Comparison of ENCODE assay signal across 8 cellular contexts in the genomic region with DNA sequence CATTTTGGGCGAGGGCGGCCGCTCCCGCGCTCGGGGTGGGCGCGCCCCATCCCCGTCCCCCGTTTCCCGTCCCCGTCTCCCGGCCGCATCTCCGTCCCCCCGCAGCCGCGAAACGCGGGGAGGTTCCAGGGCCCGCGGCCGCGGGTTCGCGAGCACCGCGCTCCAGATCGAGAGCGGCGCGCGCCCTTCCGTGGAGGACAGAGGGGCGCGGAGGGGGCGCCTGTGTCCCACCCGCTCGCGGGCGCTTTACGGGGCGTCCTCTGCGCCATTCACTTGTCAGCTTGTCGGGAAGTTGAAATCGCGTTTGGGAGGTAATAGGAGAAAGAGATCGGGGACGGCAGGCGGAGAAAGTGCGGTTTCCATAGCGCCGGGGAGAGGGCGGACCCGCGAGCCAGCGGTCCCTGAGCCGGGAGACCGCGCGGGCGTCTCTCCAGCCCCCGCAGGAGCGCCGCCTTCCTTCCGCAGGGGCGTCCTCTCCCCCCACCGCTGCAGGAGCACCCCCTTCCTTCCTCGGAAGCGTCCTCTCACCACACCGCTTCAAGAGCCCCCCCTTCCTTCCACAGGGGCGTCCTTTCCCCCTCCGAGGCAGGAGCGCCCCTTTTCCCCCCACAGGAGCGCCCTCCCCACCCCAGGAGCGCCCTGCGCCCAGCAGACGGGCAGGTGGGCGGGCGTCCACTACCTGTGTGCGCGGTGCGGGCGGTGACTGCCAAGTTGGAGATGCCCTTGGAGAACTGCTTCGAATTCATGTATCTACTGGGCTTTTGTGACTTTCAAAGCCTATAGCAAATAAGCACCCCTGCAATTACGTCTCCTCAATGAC. TPM values are rescaled to one million over a fixed set of nuclear protein-coding genes. Genes with fewer than 3 reads are reported as not detected.
DNase-seq lines count a peak whose midpoint lies in the region; ATAC-seq, FAIRE-seq and TF ChIP-seq lines count a peak whose summit lies in the region.

No MANE protein-coding gene starts in this region.

- peaks cover 2% of the 10 kb centered on the region for H3K36me3 Mint-ChIP-seq in activated CD4-positive, alpha-beta T cell treated with anti-CD3 and anti-CD28 coated beads, Interleukin-2, amount 10 ng/mL, durations not matched to agents 7 days and 5 days (ENCODE audit: low read depth)

- no peaks in the 10 kb centered on the region for H3K27me3 ChIP-seq in HCT116 (ENCODE audit: insufficient read depth, low read length)
- peaks cover 27 to 54% of the 10 kb centered on the region in 2 experiments for H3K27me3 ChIP-seq in endothelial cell of umbilical vein (ENCODE audit: control insufficient read depth in 2 of 2, insufficient read depth in 2 of 2, low read length in 2 of 2)
- peaks cover 5 to 6% of the 10 kb centered on the region in 2 donors for H3K27me3 ChIP-seq in mucosa of rectum (ENCODE audit: control insufficient read depth in 2 of 2, insufficient read depth in 2 of 2, low read length in 2 of 2)

- RAD21 ChIA-PET in HCT116 (lab: Charles Lee; ENCODE audit: low non-redundant PET in 1 of 2, low total read pairs in 2 of 2, uncharacterized antibody in 2 of 2, unreplicated experiment in 2 of 2), result no interaction called here

- peaks cover 0 to 21% of the 10 kb centered on the region in 2 experiments; a peak in 3 of 4 replicates for H3K4me1 ChIP-seq in HCT116 (ENCODE audit: control insufficient read depth in 1 of 2, insufficient read depth in 2 of 2, low read length in 2 of 2)
- H3K4me1 ChIP-seq in endothelial cell of umbilical vein (ENCODE audit: control insufficient read depth, extremely low read depth, insufficient read depth, low read length), result peaks cover 3% of the 10 kb centered on the region
- peaks cover 2 to 5% of the 10 kb centered on the region in 2 donors for H3K4me1 ChIP-seq in mucosa of rectum (ENCODE audit: control insufficient read depth in 2 of 2, insufficient read depth in 2 of 2, low read length in 2 of 2)
- H3K4me1 ChIP-seq in urinary bladder (ENCODE audit: insufficient read depth), result no peaks in the 10 kb centered on the region

- no peaks in the 10 kb centered on the region for H3K9me3 Mint-ChIP-seq in activated CD4-positive, alpha-beta T cell treated with anti-CD3 and anti-CD28 coated beads, Interleukin-2, amount 10 ng/mL, durations not matched to agents 7 days and 5 days

- no peak for FAIRE-seq in endothelial cell of umbilical vein (lab: Jason Lieb, UNC)

- H2AFZ ChIP-seq in HCT116 (ENCODE audit: low read depth, low read length, poor library complexity, severe bottlenecking) (no peak overlapping the region), endothelial cell of umbilical vein (ENCODE audit: low read depth, low read length) (peak overlapping the region; percentile 73)

- H3K9ac ChIP-seq in HCT116 (ENCODE audit: low read length), result peak overlapping the region; percentile 68
- H3K9ac ChIP-seq in endothelial cell of umbilical vein (replicated peaks; ENCODE audit: extremely low read depth, insufficient read depth, low read length), result peak overlapping the region; percentile 57
- peak overlapping the region; percentile 32 to 75 for H3K9ac ChIP-seq in mucosa of rectum (ENCODE audit: low read depth in 1 of 2, low read length in 2 of 2)

- dilution Hi-C loops in endothelial cell of umbilical vein (cut with MboI; ENCODE audit: extremely low pct_ligation_motif_present, low sequenced_read_pairs), result no loop called here

- TF ChIP-seq CTCF in HCT116 (IDR thresholded peaks at IDR 0.05 in 2 of 3, conservative IDR thresholded peaks at IDR 0.05 in 1 of 3; ENCODE audit: borderline replicate concordance in 1 of 3, insufficient read depth in 1 of 3, low read depth in 2 of 3, low read length in 2 of 3) (no peak), endothelial cell of umbilical vein (IDR thresholded peaks at IDR 0.05; ENCODE audit: extremely low read depth in 1 of 2, insufficient read depth in 1 of 2, low read depth in 1 of 2, low read length in 2 of 2) (no peak)

- under 1% methylated on average over 86 of the region's 86 CpGs for WGBS in urinary bladder

- intact Hi-C loops in HCT116 (cut with micrococcal nuclease) (loop anchor here (2.0 kb wide), 2 partner anchors 513 to 827 kb away; no protein-coding TSS in a partner anchor), endothelial cell of umbilical vein (cut with micrococcal nuclease) (loop anchor here (2.0 to 10.0 kb wide), 4 partner anchors 45 to 1570 kb away; partner anchors contain the start of genes ABHD13 and LIG4)

- no peaks in the 10 kb centered on the region for H3K36me3 ChIP-seq in HCT116 (ENCODE audit: control insufficient read depth in 1 of 2, insufficient read depth in 2 of 2, low read length in 2 of 2)
- H3K36me3 ChIP-seq in endothelial cell of umbilical vein (ENCODE audit: control insufficient read depth in 2 of 2, extremely low read depth in 1 of 2, insufficient read depth in 2 of 2, low read length in 2 of 2), result peaks cover 0 to 4% of the 10 kb centered on the region in 2 experiments
- H3K36me3 ChIP-seq in mucosa of rectum (ENCODE audit: control insufficient read depth in 2 of 2, insufficient read depth in 2 of 2, low read length in 2 of 2), result peaks cover 2 to 6% of the 10 kb centered on the region in 2 donors
- peaks cover 4% of the 10 kb centered on the region for H3K36me3 ChIP-seq in urinary bladder (ENCODE audit: insufficient read depth)

- POLR2A ChIA-PET in HCT116 (lab: Charles Lee) (interaction anchor here (0.6 kb wide), 1 partner anchor 632 kb away, joined by 3 read pairs; no protein-coding TSS in a partner anchor), endothelial cell of umbilical vein (lab: Charles Lee) (interaction anchor here (1.4 kb wide), 1 partner anchor 872 kb away, joined by 6 read pairs; no protein-coding TSS in a partner anchor)
- POLR2A ChIA-PET in activated CD4-positive, alpha-beta T cell treated with anti-CD3 and anti-CD28 coated beads, Interleukin-2, amount 10 ng/mL, durations not matched to agents 7 days and 5 days (lab: Charles Lee), result no interaction called here

- H3K9me2 ChIP-seq in HCT116 (ENCODE audit: insufficient read depth), result no peaks in the 10 kb centered on the region

- H3K27ac ChIP-seq in HCT116 (ENCODE audit: low read depth, low read length), result peak overlapping the region; percentile 73
- H3K27ac ChIP-seq in endothelial cell of umbilical vein (ENCODE audit: insufficient read depth, low read depth, low read length), result no peak overlapping the region
- H3K27ac ChIP-seq in mucosa of rectum (ENCODE audit: low read depth in 2 of 2, low read length in 2 of 2), result peak overlapping the region; percentile 56 to 63
- H3K27ac ChIP-seq in urinary bladder (ENCODE audit: low read depth), result no peak overlapping the region

- H3K4me2 ChIP-seq in HCT116 (ENCODE audit: low read length) (peak overlapping the region; percentile 96), endothelial cell of umbilical vein (ENCODE audit: insufficient read depth, low read length) (peak overlapping the region; percentile 45)

- TF ChIP-seq POLR2A in HCT116 (IDR thresholded peaks at IDR 0.05; ENCODE audit: borderline replicate concordance, extremely low read depth, insufficient read depth, insufficient read length) (no peak), endothelial cell of umbilical vein (IDR thresholded peaks at IDR 0.05; ENCODE audit: low read depth, low read length) (no peak)

- CTCF ChIA-PET in HCT116 (lab: Charles Lee) (no interaction called here), endothelial cell of umbilical vein (lab: Charles Lee) (interaction anchor here (0.6 to 1.2 kb wide), 2 partner anchors 156 to 872 kb away, joined by 3 to 4 read pairs; no protein-coding TSS in a partner anchor)
- CTCF ChIA-PET in activated CD4-positive, alpha-beta T cell treated with anti-CD3 and anti-CD28 coated beads, Interleukin-2, amount 10 ng/mL, durations not matched to agents 7 days and 5 days (lab: Charles Lee), result no interaction called here

- H3K79me2 ChIP-seq in HCT116 (ENCODE audit: insufficient read depth, low read length) (no peaks in the 10 kb centered on the region; the same call in 1 of the 2 replicates), endothelial cell of umbilical vein (ENCODE audit: control insufficient read depth, insufficient read depth, low read length) (no peaks in the 10 kb centered on the region)

- no peaks in the 10 kb centered on the region for H3K9me1 ChIP-seq in endothelial cell of umbilical vein (replicated peaks; ENCODE audit: control insufficient read depth, extremely low read depth, insufficient read depth, low read length)

- peak overlapping the region; percentile 55 to 70 for H3K4me3 ChIP-seq in HCT116 (replicated peaks in 1 of 2; ENCODE audit: low read depth in 1 of 2, low read length in 2 of 2)
- H3K4me3 ChIP-seq in endothelial cell of umbilical vein (replicated peaks in 1 of 3; ENCODE audit: insufficient read depth in 1 of 3, low read depth in 1 of 3, low read length in 3 of 3), result peak overlapping the region; percentile 38 to 78 (median 58)
- peak overlapping the region; percentile 66 to 68 for H3K4me3 ChIP-seq in mucosa of rectum (ENCODE audit: low read length in 2 of 2)
- peak overlapping the region; percentile 90 for H3K4me3 ChIP-seq in urinary bladder (ENCODE audit: low read depth, low read length)

- peaks cover 31% of the 10 kb centered on the region for H3K27me3 Mint-ChIP-seq in activated CD4-positive, alpha-beta T cell treated with anti-CD3 and anti-CD28 coated beads, Interleukin-2, amount 10 ng/mL, durations not matched to agents 7 days and 5 days

- H4K20me1 ChIP-seq in HCT116 (ENCODE audit: insufficient read depth) (no peaks in the 10 kb centered on the region), endothelial cell of umbilical vein (replicated peaks; ENCODE audit: control insufficient read depth, extremely low read depth, insufficient read depth, low read length) (no peaks in the 10 kb centered on the region)

- DNase-seq in ELR (ENCODE audit: low read depth) (peak; percentile 72), HCT116 (ENCODE audit: low read depth, low spot score) (no peak), NCI-H187 treated with DMSO at 0.1 percent for 48 hours (lab: John Stamatoyannopoulos, UW) (peak; percentile 14), endothelial cell of umbilical vein (ENCODE audit: low read depth, low spot score) (peak; percentile 25), NCI-H446 treated with DMSO at 0.1 percent for 48 hours (lab: John Stamatoyannopoulos, UW) (no peak)
- peak; percentile 28 for DNase-seq in activated CD4-positive, alpha-beta T cell treated with anti-CD3 and anti-CD28 coated beads, Interleukin-2, amount 10 ng/mL, durations not matched to agents 7 days and 5 days

- peak; percentile 18 for ATAC-seq in HCT116

- peak overlapping the region; percentile 87 for H3K27ac Mint-ChIP-seq in activated CD4-positive, alpha-beta T cell treated with anti-CD3 and anti-CD28 coated beads, Interleukin-2, amount 10 ng/mL, durations not matched to agents 7 days and 5 days

- H3K9me3 ChIP-seq in HCT116 (ENCODE audit: control insufficient read depth in 1 of 2, insufficient read depth in 1 of 2, low read depth in 1 of 2, low read length in 2 of 2) (no peaks in the 10 kb centered on the region), endothelial cell of umbilical vein (replicated peaks; ENCODE audit: control insufficient read depth, insufficient read depth, low read length) (no peaks in the 10 kb centered on the region), mucosa of rectum (ENCODE audit: control insufficient read depth in 2 of 2, low read length in 2 of 2) (no peaks in the 10 kb centered on the region)

- peaks cover 20% of the 10 kb centered on the region for H3K4me1 Mint-ChIP-seq in activated CD4-positive, alpha-beta T cell treated with anti-CD3 and anti-CD28 coated beads, Interleukin-2, amount 10 ng/mL, durations not matched to agents 7 days and 5 days

- peak overlapping the region; percentile 78 for H3K4me3 Mint-ChIP-seq in activated CD4-positive, alpha-beta T cell treated with anti-CD3 and anti-CD28 coated beads, Interleukin-2, amount 10 ng/mL, durations not matched to agents 7 days and 5 days

- TF ChIP-seq RAD21 in HCT116 (IDR thresholded peaks at IDR 0.05; ENCODE audit: low read depth), result no peak

- no TSS peak for BruUV-seq in HCT116 (replicated peaks; lab: Mats Ljungman, UMichigan)
- TSS peak; percentile 29 for BruUV-seq in endothelial cell of umbilical vein (replicated peaks; lab: Mats Ljungman, UMichigan)

RNA-seq across cellular contexts. Expression of gene IRS2, which starts 1.0 kb away (rescaled TPM):
- 9.2 TPM for total RNA-seq in HCT116 (2021; ENCODE audit: unreplicated experiment)
- 4.4 and 6.0 TPM in 2 replicates for polyA plus RNA-seq in HCT116 (2012)
- 1 to 10 TPM; 3.4 to 4.2 TPM for total RNA-seq in activated CD4-positive, alpha-beta T cell treated with anti-CD3 and anti-CD28 coated beads, Interleukin-2, amount 10 ng/mL, durations not matched to agents 7 days and 5 days
- total RNA-seq in endothelial cell of umbilical vein, result 4.4 and 5.9 TPM in 2 replicates
- 1.6 TPM in 2 replicates for polyA plus RNA-seq in endothelial cell of umbilical vein
- polyA plus RNA-seq in endothelial cell of umbilical vein (2011; cell fraction: cytosol; rRNA removed), result 0.92 and 1.5 TPM in 2 replicates
- polyA plus RNA-seq in endothelial cell of umbilical vein (2011; cell fraction: nucleus; rRNA removed), result 3.5 and 3.7 TPM in 2 replicates
- polyA plus RNA-seq in endothelial cell of umbilical vein (2012), result 1.3 and 2.8 TPM in 2 replicates
- polyA minus RNA-seq in endothelial cell of umbilical vein, result 2.5 and 3.5 TPM in 2 replicates
- polyA minus RNA-seq in endothelial cell of umbilical vein (2011; cell fraction: cytosol; rRNA and poly(A)+ RNA removed), result 19.8 TPM
- 6.7 and 16.9 TPM in 2 replicates for polyA minus RNA-seq in endothelial cell of umbilical vein (2011; cell fraction: nucleus; rRNA and poly(A)+ RNA removed)
- 6.5 TPM for total RNA-seq in urinary bladder
- polyA plus RNA-seq in urinary bladder, result 11.3 TPM

Comparison
In these comparisons a context has a peak if more than half of its experiments do, and no peak if none do; other contexts are left out.
1. DNase-seq: peak in ELR (single experiment), NCI-H187 treated with DMSO at 0.1 percent for 48 hours (single experiment), activated CD4-positive, alpha-beta T cell treated with anti-CD3 and anti-CD28 coated beads, Interleukin-2, amount 10 ng/mL, durations not matched to agents 7 days and 5 days (single experiment) and endothelial cell of umbilical vein (single experiment); none in HCT116 (single experiment) and NCI-H446 treated with DMSO at 0.1 percent for 48 hours (single experiment).
2. H3K27ac ChIP-seq: peak in HCT116 (single experiment) and mucosa of rectum (2 of 2); none in endothelial cell of umbilical vein (single experiment) and urinary bladder (single experiment).
3. Peak in every context shown above with its lines, with median percentiles within 50 percentile points of each other: H3K4me3 ChIP-seq and H3K9ac ChIP-seq.